17 cellular contexts compared by ENCODE assay signal in the genomic region with DNA sequence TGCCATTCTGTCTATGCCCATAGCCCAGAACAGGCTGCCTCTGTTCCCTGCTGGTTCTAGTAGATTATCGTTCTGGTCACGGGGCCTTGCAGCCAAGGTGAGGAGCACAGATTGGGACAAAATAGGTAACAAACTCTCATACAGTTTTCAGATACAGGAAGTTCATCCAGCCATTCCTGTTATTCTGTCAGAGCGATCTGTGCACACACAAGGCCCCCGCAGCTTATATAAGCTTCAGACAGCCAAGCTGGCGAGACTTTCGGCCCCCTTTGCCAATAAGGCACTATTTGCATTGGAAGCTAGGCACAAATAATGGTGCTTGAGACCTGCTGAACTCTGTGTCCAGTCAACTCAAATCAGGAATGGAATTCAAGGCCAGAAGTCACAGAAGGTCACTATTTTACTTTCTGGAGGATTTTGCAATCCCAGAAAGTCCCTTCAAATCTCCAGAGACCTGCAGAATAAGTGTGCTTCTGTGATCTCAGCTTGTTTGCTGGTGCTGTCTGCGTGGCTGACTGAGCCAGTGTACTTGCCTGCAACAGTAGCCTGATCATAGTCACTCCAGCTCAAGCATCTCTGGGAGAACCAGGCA.
DNase-seq lines count a peak whose midpoint lies in the region; ATAC-seq and TF ChIP-seq lines count a peak whose summit lies in the region.
"Had no signal": no experiment of that assay in that cellular context is flagged by ENCODE, and none has a peak within 500 bp of the region (broad histone marks: within the 10 kb centered on the region; RNA-seq: fewer than 3 reads in every experiment).

No MANE protein-coding gene starts in this region.

- H3K27ac ChIP-seq in OCI-LY3 (ENCODE audit: low read length) (no peak overlapping the region), gastroesophageal sphincter (no peak overlapping the region), osteoblast (ENCODE audit: low read depth, low read length) (no peak overlapping the region), stomach (no peak overlapping the region)
- H3K27ac ChIP-seq: WERI-Rb-1 had no signal

- peak; percentile 39 for ATAC-seq in gastroesophageal sphincter
- no peak for ATAC-seq in activated CD4-positive, CD25-positive, alpha-beta regulatory T cell treated with anti-CD3 and anti-CD28 coated beads, Interleukin-2, amount 50 U/mL, for 24 hours
- no peak for ATAC-seq in activated naive CD8-positive, alpha-beta T cell treated with anti-CD3 and anti-CD28 coated beads, Interleukin-2, amount 50 U/mL, for 24 hours
- ATAC-seq: activated CD8-positive, alpha-beta memory T cell treated with anti-CD3 and anti-CD28 coated beads, Interleukin-2, amount 10 ng/mL, durations not matched to agents 7 days and 5 days had no signal

- H3K4me3 ChIP-seq in OCI-LY3 (ENCODE audit: low read length) (no peak overlapping the region), gastroesophageal sphincter (no peak overlapping the region), osteoblast (ENCODE audit: insufficient read depth, low read length) (no peak overlapping the region), stomach (no peak overlapping the region)
- H3K4me3 ChIP-seq: Peyer's patch had no signal

- no peak for TF ChIP-seq EP300 in gastroesophageal sphincter (IDR thresholded peaks at IDR 0.05)
- TF ChIP-seq EP300 in stomach (IDR thresholded peaks at IDR 0.05), result no peak

- H3K4me3 Mint-ChIP-seq in activated naive CD8-positive, alpha-beta T cell treated with anti-CD3 and anti-CD28 coated beads, Interleukin-2, amount 50 U/mL, for 24 hours, result no peak overlapping the region
- H3K4me3 Mint-ChIP-seq: activated CD8-positive, alpha-beta memory T cell treated with anti-CD3 and anti-CD28 coated beads, Interleukin-2, amount 10 ng/mL, durations not matched to agents 7 days and 5 days; activated naive CD4-positive, alpha-beta T cell treated with anti-CD3 and anti-CD28 coated beads, Interleukin-2, amount 10 ng/mL, durations not matched to agents 7 days and 5 days had no signal

- TF ChIP-seq CTCF in OCI-LY3 (IDR thresholded peaks at IDR 0.05; ENCODE audit: low read depth, low read length) (no peak), gastroesophageal sphincter (IDR thresholded peaks at IDR 0.05) (no peak), osteoblast (IDR thresholded peaks at IDR 0.05; ENCODE audit: extremely low read depth, low read depth, low read length) (no peak), stomach (IDR thresholded peaks at IDR 0.05) (no peak)

- peaks cover 1% of the 10 kb centered on the region for H3K27me3 Mint-ChIP-seq in activated naive CD8-positive, alpha-beta T cell treated with anti-CD3 and anti-CD28 coated beads, Interleukin-2, amount 50 U/mL, for 24 hours
- H3K27me3 Mint-ChIP-seq: activated CD8-positive, alpha-beta memory T cell treated with anti-CD3 and anti-CD28 coated beads, Interleukin-2, amount 10 ng/mL, durations not matched to agents 7 days and 5 days; activated naive CD4-positive, alpha-beta T cell treated with anti-CD3 and anti-CD28 coated beads, Interleukin-2, amount 10 ng/mL, durations not matched to agents 7 days and 5 days had no signal

- H3K36me3 Mint-ChIP-seq in activated naive CD8-positive, alpha-beta T cell treated with anti-CD3 and anti-CD28 coated beads, Interleukin-2, amount 50 U/mL, for 24 hours (ENCODE audit: low read depth), result no peaks in the 10 kb centered on the region
- H3K36me3 Mint-ChIP-seq: activated CD8-positive, alpha-beta memory T cell treated with anti-CD3 and anti-CD28 coated beads, Interleukin-2, amount 10 ng/mL, durations not matched to agents 7 days and 5 days; activated naive CD4-positive, alpha-beta T cell treated with anti-CD3 and anti-CD28 coated beads, Interleukin-2, amount 10 ng/mL, durations not matched to agents 7 days and 5 days had no signal

- no peaks in the 10 kb centered on the region for H3K36me3 ChIP-seq in OCI-LY3 (replicated peaks; ENCODE audit: low read depth, low read length)
- no peaks in the 10 kb centered on the region for H3K36me3 ChIP-seq in gastroesophageal sphincter
- no peaks in the 10 kb centered on the region for H3K36me3 ChIP-seq in osteoblast (ENCODE audit: insufficient read depth, low read length)
- no peaks in the 10 kb centered on the region for H3K36me3 ChIP-seq in stomach
- H3K36me3 ChIP-seq: Peyer's patch, WERI-Rb-1 had no signal

- H3K79me2 ChIP-seq in OCI-LY3 (ENCODE audit: low read length) (no peaks in the 10 kb centered on the region), osteoblast (ENCODE audit: insufficient read depth, low read length) (no peaks in the 10 kb centered on the region)

- H2AFZ ChIP-seq in OCI-LY3 (ENCODE audit: low read depth, low read length), result no peak overlapping the region
- peak overlapping the region; percentile 61 for H2AFZ ChIP-seq in osteoblast (ENCODE audit: low read length)

- no peak overlapping the region for H3K27ac Mint-ChIP-seq in activated naive CD8-positive, alpha-beta T cell treated with anti-CD3 and anti-CD28 coated beads, Interleukin-2, amount 50 U/mL, for 24 hours
- H3K27ac Mint-ChIP-seq: activated CD8-positive, alpha-beta memory T cell treated with anti-CD3 and anti-CD28 coated beads, Interleukin-2, amount 10 ng/mL, durations not matched to agents 7 days and 5 days; activated naive CD4-positive, alpha-beta T cell treated with anti-CD3 and anti-CD28 coated beads, Interleukin-2, amount 10 ng/mL, durations not matched to agents 7 days and 5 days had no signal

- H3K4me1 Mint-ChIP-seq in activated naive CD8-positive, alpha-beta T cell treated with anti-CD3 and anti-CD28 coated beads, Interleukin-2, amount 50 U/mL, for 24 hours, result peaks cover 24% of the 10 kb centered on the region

- H4K20me1 ChIP-seq in OCI-LY3 (ENCODE audit: insufficient read depth, low read length) (no peaks in the 10 kb centered on the region), osteoblast (ENCODE audit: insufficient read depth, low read length) (no peaks in the 10 kb centered on the region)

- no peaks in the 10 kb centered on the region for H3K9me3 Mint-ChIP-seq in activated naive CD8-positive, alpha-beta T cell treated with anti-CD3 and anti-CD28 coated beads, Interleukin-2, amount 50 U/mL, for 24 hours
- H3K9me3 Mint-ChIP-seq: activated naive CD4-positive, alpha-beta T cell treated with anti-CD3 and anti-CD28 coated beads, Interleukin-2, amount 10 ng/mL, durations not matched to agents 7 days and 5 days had no signal

- H3K9me3 ChIP-seq in OCI-LY3 (ENCODE audit: insufficient read depth, low read length), result peaks cover 3% of the 10 kb centered on the region; the same call in 1 of the 2 replicates
- H3K9me3 ChIP-seq in gastroesophageal sphincter, result no peaks in the 10 kb centered on the region
- no peaks in the 10 kb centered on the region for H3K9me3 ChIP-seq in osteoblast (ENCODE audit: low read depth, low read length)
- H3K9me3 ChIP-seq in stomach, result no peaks in the 10 kb centered on the region
- H3K9me3 ChIP-seq: Peyer's patch had no signal

- peak; percentile 24 for DNase-seq in EL
- DNase-seq in osteoblast (ENCODE audit: insufficient read length, low spot score, missing footprints), result no peak
- DNase-seq in NCI-H1105 (lab: John Stamatoyannopoulos, UW), result no peak
- no peak for DNase-seq in stomach
- no peak for DNase-seq in activated naive CD8-positive, alpha-beta T cell treated with anti-CD3 and anti-CD28 coated beads, Interleukin-2, amount 50 U/mL, for 24 hours
- DNase-seq: activated CD8-positive, alpha-beta memory T cell treated with anti-CD3 and anti-CD28 coated beads, Interleukin-2, amount 10 ng/mL, durations not matched to agents 7 days and 5 days; activated naive CD4-positive, alpha-beta T cell treated with anti-CD3 and anti-CD28 coated beads, Interleukin-2, amount 10 ng/mL, durations not matched to agents 7 days and 5 days; caudate nucleus; HCEC 1CT; KG1; NCI-H1436; Peyer's patch; stimulated activated naive CD4-positive, alpha-beta T cell treated with Interleukin-2 at 50 U/mL for 16 hours; WERI-Rb-1 had no signal

- 93% methylated on average over 3 of the region's 7 CpGs for WGBS in gastroesophageal sphincter (ENCODE audit: low coverage in 1 of 2), 2 donors
- 74 to 83% (median 79%) methylated on average over 7 of the region's 7 CpGs for WGBS in stomach, 5 donors

- peak overlapping the region; percentile 6; the same call in 1 of the 2 replicates for H3K4me2 ChIP-seq in OCI-LY3 (ENCODE audit: low read length)
- peak overlapping the region; percentile 36 for H3K4me2 ChIP-seq in osteoblast (ENCODE audit: insufficient read depth, low read length)

- TF ChIP-seq POLR2A in gastroesophageal sphincter (IDR thresholded peaks at IDR 0.05), result no peak
- no peak for TF ChIP-seq POLR2A in stomach (IDR thresholded peaks at IDR 0.05)

- no peaks in the 10 kb centered on the region for H3K27me3 ChIP-seq in OCI-LY3 (ENCODE audit: low read depth, low read length)
- H3K27me3 ChIP-seq in gastroesophageal sphincter, result no peaks in the 10 kb centered on the region
- H3K27me3 ChIP-seq in osteoblast (ENCODE audit: insufficient read depth, low read length), result no peaks in the 10 kb centered on the region
- H3K27me3 ChIP-seq in stomach, result no peaks in the 10 kb centered on the region
- H3K27me3 ChIP-seq: Peyer's patch had no signal

- peaks cover 57% of the 10 kb centered on the region for H3K4me1 ChIP-seq in OCI-LY3 (ENCODE audit: low read length)
- peaks cover 0 to 21% (median 8%) of the 10 kb centered on the region in 3 donors for H3K4me1 ChIP-seq in gastroesophageal sphincter
- peaks cover 18% of the 10 kb centered on the region for H3K4me1 ChIP-seq in osteoblast (ENCODE audit: insufficient read depth, low read length)
- H3K4me1 ChIP-seq in stomach, result peaks cover 0 to 11% (median 3%) of the 10 kb centered on the region in 4 donors

- no peak overlapping the region for H3K9ac ChIP-seq in OCI-LY3 (ENCODE audit: low read length)

- intact Hi-C loops in stomach (cut with DNase I; ENCODE audit: low total_unique reads), result no loop called here
